Comparison of ENCODE assay signal across 11 cellular contexts in genomic region chr19:10260141-10260584, GRCh38. TPM values are rescaled to one million over a fixed set of nuclear protein-coding genes. Genes with fewer than 3 reads are reported as not detected.
DNase-seq lines count a peak whose midpoint lies in the region; ATAC-seq and TF ChIP-seq lines count a peak whose summit lies in the region.
"Had no signal": no experiment of that assay in that cellular context is flagged by ENCODE, and none has a peak within 500 bp of the region (broad histone marks: within the 10 kb centered on the region; RNA-seq: fewer than 3 reads in every experiment).

No MANE protein-coding gene starts in this region.

- H3K27me3 Mint-ChIP-seq in Caco-2 (ENCODE audit: insufficient read depth, unreplicated experiment), result no peaks in the 10 kb centered on the region
- H3K27me3 Mint-ChIP-seq in activated naive CD8-positive, alpha-beta T cell treated with anti-CD3 and anti-CD28 coated beads for 36 hours, result no peaks in the 10 kb centered on the region
- H3K27me3 Mint-ChIP-seq in CD8-positive, alpha-beta T cell (ENCODE audit: low read depth), result no peaks in the 10 kb centered on the region

- H3K9me3 Mint-ChIP-seq in Caco-2 (ENCODE audit: unreplicated experiment), result no peaks in the 10 kb centered on the region
- H3K9me3 Mint-ChIP-seq in activated naive CD8-positive, alpha-beta T cell treated with anti-CD3 and anti-CD28 coated beads for 36 hours, result no peaks in the 10 kb centered on the region
- no peaks in the 10 kb centered on the region for H3K9me3 Mint-ChIP-seq in CD8-positive, alpha-beta T cell

- no peaks in the 10 kb centered on the region for H3K9me3 ChIP-seq in Caco-2
- no peaks in the 10 kb centered on the region for H3K9me3 ChIP-seq in CD8-positive, alpha-beta T cell (ENCODE audit: low read length)

- no peak overlapping the region for H3K4me3 ChIP-seq in Caco-2 (ENCODE audit: low read depth, low read length)
- no peak overlapping the region for H3K4me3 ChIP-seq in CD8-positive, alpha-beta T cell (ENCODE audit: low read depth, low read length)

- no peak for ATAC-seq in HG03196 (IDR thresholded peaks at IDR 0.05; ENCODE audit: unreplicated experiment)
- no peak for ATAC-seq in CD8-positive, alpha-beta T cell
- ATAC-seq in GM21737 (IDR thresholded peaks at IDR 0.05; ENCODE audit: unreplicated experiment), result no peak

- peaks cover 2% of the 10 kb centered on the region; the same call in 1 of the 2 replicates for H3K36me3 ChIP-seq in Caco-2 (ENCODE audit: control insufficient read depth, insufficient read depth, low read length)
- H3K36me3 ChIP-seq in CD8-positive, alpha-beta T cell (ENCODE audit: insufficient read depth, low read length), result peaks cover 18% of the 10 kb centered on the region

- CTCF ChIA-PET in Caco-2 (lab: Charles Lee), result interaction anchor here (1.6 to 3.4 kb wide), 7 partner anchors 9 to 130 kb away, joined by 4 to 54 read pairs (median 18); partner anchors contain the start of genes ICAM1 and ICAM5
- CTCF ChIA-PET in CD8-positive, alpha-beta T cell (lab: Charles Lee), result interaction anchor here (0.5 to 19.7 kb wide), 16 partner anchors 9 to 321 kb away, joined by 3 to 671 read pairs (median 4); partner anchors contain the start of genes CDC37, ICAM1 and TYK2

- H3K27ac ChIP-seq in CD8-positive, alpha-beta T cell (ENCODE audit: low read depth, low read length), result no peak overlapping the region
- H3K27ac ChIP-seq: C4-2B had no signal

- peaks cover 7% of the 10 kb centered on the region for H3K4me1 Mint-ChIP-seq in Caco-2 (ENCODE audit: low read depth, unreplicated experiment)
- H3K4me1 Mint-ChIP-seq in activated naive CD8-positive, alpha-beta T cell treated with anti-CD3 and anti-CD28 coated beads for 36 hours, result peaks cover 19% of the 10 kb centered on the region
- peaks cover 5% of the 10 kb centered on the region for H3K4me1 Mint-ChIP-seq in CD8-positive, alpha-beta T cell (ENCODE audit: low read depth)

- peaks cover 27% of the 10 kb centered on the region for H3K4me1 ChIP-seq in Caco-2
- H3K4me1 ChIP-seq in CD8-positive, alpha-beta T cell (ENCODE audit: insufficient read depth, low read length), result no peaks in the 10 kb centered on the region

- H3K4me3 Mint-ChIP-seq in Caco-2 (ENCODE audit: unreplicated experiment), result no peak overlapping the region
- H3K4me3 Mint-ChIP-seq in activated naive CD8-positive, alpha-beta T cell treated with anti-CD3 and anti-CD28 coated beads for 36 hours, result peak overlapping the region; percentile 29
- H3K4me3 Mint-ChIP-seq in CD8-positive, alpha-beta T cell, result no peak overlapping the region

- no peaks in the 10 kb centered on the region for H3K27me3 ChIP-seq in Caco-2 (replicated peaks; ENCODE audit: control insufficient read depth, insufficient read depth, low read length)
- no peaks in the 10 kb centered on the region for H3K27me3 ChIP-seq in CD8-positive, alpha-beta T cell (ENCODE audit: insufficient read depth, low read length)

- no peak for TF ChIP-seq CTCF in Caco-2 (IDR thresholded peaks at IDR 0.05; ENCODE audit: insufficient read depth in 1 of 2, low read depth in 1 of 2, low read length in 1 of 2, severe bottlenecking in 1 of 2, unreplicated experiment in 1 of 2)
- TF ChIP-seq CTCF in CD8-positive, alpha-beta T cell (IDR thresholded peaks at IDR 0.05), result no peak

- no TSS peak for BruUV-seq in Caco-2 (replicated peaks; lab: Mats Ljungman, UMichigan)

- H3K36me3 Mint-ChIP-seq in Caco-2 (ENCODE audit: insufficient read depth, unreplicated experiment), result peaks cover 21% of the 10 kb centered on the region
- H3K36me3 Mint-ChIP-seq in activated naive CD8-positive, alpha-beta T cell treated with anti-CD3 and anti-CD28 coated beads for 36 hours, result peaks cover 35% of the 10 kb centered on the region
- H3K36me3 Mint-ChIP-seq in CD8-positive, alpha-beta T cell, result peaks cover 40% of the 10 kb centered on the region

- no peak for DNase-seq in Caco-2
- DNase-seq in RKO (ENCODE audit: low spot score), result peak; percentile 29
- peak; percentile 70 for DNase-seq in activated naive CD8-positive, alpha-beta T cell treated with anti-CD3 and anti-CD28 coated beads for 36 hours
- DNase-seq in stimulated activated CD4-positive, alpha-beta T cell treated with anti-CD3 and anti-CD28 coated beads, Interleukin-15, amount 100 ng/mL, for 24 hours, result peak; percentile 80
- no peak for DNase-seq in GM03348 (ENCODE audit: low spot score)
- no peak for DNase-seq in CD8-positive, alpha-beta T cell
- DNase-seq: Right ventricle myocardium superior had no signal

- H3K27ac Mint-ChIP-seq in Caco-2 (ENCODE audit: unreplicated experiment), result peak overlapping the region; percentile 79
- H3K27ac Mint-ChIP-seq in activated naive CD8-positive, alpha-beta T cell treated with anti-CD3 and anti-CD28 coated beads for 36 hours, result peak overlapping the region; percentile 87
- no peak overlapping the region for H3K27ac Mint-ChIP-seq in CD8-positive, alpha-beta T cell

- POLR2A ChIA-PET in Caco-2 (lab: Charles Lee), result interaction anchor here (1.0 to 1.7 kb wide), 3 partner anchors 9 to 128 kb away, joined by 3 to 9 read pairs (median 4); partner anchors contain the start of gene ICAM1
- POLR2A ChIA-PET in CD8-positive, alpha-beta T cell (lab: Charles Lee), result interaction anchor here (1.0 kb wide), 1 partner anchor 125 kb away, joined by 3 read pairs; no protein-coding TSS in a partner anchor

- intact Hi-C loops in Caco-2 (cut with micrococcal nuclease; ENCODE audit: unreplicated experiment), result no loop called here
- intact Hi-C loops in CD8-positive, alpha-beta T cell (cut with DNase I, micrococcal nuclease), result no loop called here

RNA-seq across cellular contexts. Expression of gene MRPL4, which starts 8.1 kb away (rescaled TPM):
- 85.9 and 87.4 TPM in 2 replicates for total RNA-seq in Caco-2 (2022)
- total RNA-seq in activated naive CD8-positive, alpha-beta T cell treated with anti-CD3 and anti-CD28 coated beads for 36 hours, result 100 to 1,000 TPM; 179 to 182 TPM
- 10 to 100 TPM; 39.5 to 46.0 TPM for total RNA-seq in CD8-positive, alpha-beta T cell

RNA-seq across cellular contexts. Expression of gene ICAM1, which starts 10.8 kb away (rescaled TPM):
- total RNA-seq in Caco-2 (2022), result 15.7 and 17.9 TPM in 2 replicates
- total RNA-seq in activated naive CD8-positive, alpha-beta T cell treated with anti-CD3 and anti-CD28 coated beads for 36 hours, result 10 to 100 TPM; 33.2 to 33.6 TPM
- 10 to 100 TPM; 15.0 to 17.1 TPM for total RNA-seq in CD8-positive, alpha-beta T cell

RNA-seq across cellular contexts. Expression of gene ICAM4, which starts 26.6 kb away (rescaled TPM):
- total RNA-seq in Caco-2 (2022), result 9.0 and 9.4 TPM in 2 replicates
- total RNA-seq in activated naive CD8-positive, alpha-beta T cell treated with anti-CD3 and anti-CD28 coated beads for 36 hours, result under 1 TPM; 0.25 to 0.38 TPM
- total RNA-seq in CD8-positive, alpha-beta T cell, result under 1 TPM in 1 of 2 experiments, not detected in 1; 0.28 TPM
- total RNA-seq: lung microvascular endothelial cell had no signal

RNA-seq across cellular contexts. Expression of gene S1PR2, which starts 29.0 kb away (rescaled TPM):
- 6.2 and 7.2 TPM in 2 replicates for total RNA-seq in Caco-2 (2022)
- 1 to 10 TPM; 7.7 to 7.9 TPM for total RNA-seq in activated naive CD8-positive, alpha-beta T cell treated with anti-CD3 and anti-CD28 coated beads for 36 hours
- 10 to 100 TPM; 13.3 to 14.8 TPM for total RNA-seq in CD8-positive, alpha-beta T cell

RNA-seq across cellular contexts. Expression of gene ICAM5, which starts 29.6 kb away (rescaled TPM):
- 2.5 and 3.2 TPM in 2 replicates for total RNA-seq in Caco-2 (2022)
- 1 to 10 TPM in 1 of 2 experiments, under 1 TPM in 1; 0.95 to 1.0 TPM for total RNA-seq in activated naive CD8-positive, alpha-beta T cell treated with anti-CD3 and anti-CD28 coated beads for 36 hours
- total RNA-seq in CD8-positive, alpha-beta T cell, result not detected

Comparison
In these comparisons a context has a peak if more than half of its experiments do, and no peak if none do; other contexts are left out.
1. DNase-seq: peak in RKO (single experiment), activated naive CD8-positive, alpha-beta T cell treated with anti-CD3 and anti-CD28 coated beads for 36 hours (single experiment) and stimulated activated CD4-positive, alpha-beta T cell treated with anti-CD3 and anti-CD28 coated beads, Interleukin-15, amount 100 ng/mL, for 24 hours (single experiment); none in Caco-2 (0 of 2), GM03348 (single experiment) and CD8-positive, alpha-beta T cell (0 of 7).